ENCODE assay signal across 19 cellular contexts in the genomic region with DNA sequence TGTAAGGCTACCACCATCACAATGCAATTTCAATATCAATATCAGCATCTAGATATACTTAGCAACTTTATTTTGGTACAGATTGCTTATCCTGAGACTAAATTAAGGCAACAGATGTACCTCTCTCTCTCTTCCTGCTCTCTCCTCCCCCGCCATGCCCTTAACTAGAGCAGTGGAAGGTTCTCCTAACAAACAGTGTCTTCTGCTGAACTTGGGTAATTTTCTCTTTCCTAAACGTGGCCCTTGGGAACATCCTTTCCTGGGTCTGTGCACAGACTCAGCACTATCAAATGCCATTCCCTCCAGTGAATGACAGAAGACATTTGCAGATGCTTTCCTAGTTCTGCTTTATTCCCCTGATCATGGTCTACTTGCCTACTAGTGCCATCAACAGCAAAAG.
DNase-seq lines count a peak whose midpoint lies in the region; ATAC-seq lines count a peak whose summit lies in the region.
"Had no signal": no experiment of that assay in that cellular context is flagged by ENCODE, and none has a peak within 500 bp of the region (broad histone marks: within the 10 kb centered on the region; RNA-seq: fewer than 3 reads in every experiment).

No MANE protein-coding gene starts in this region.

- DNase-seq in Right ventricle myocardium superior (no peak), cardiac septum (ENCODE audit: low spot score) (no peak), cerebellar cortex (ENCODE audit: low spot score) (peak; percentile 36), myocyte (ENCODE audit: low read depth) (peak; percentile 58), H4 (ENCODE audit: low spot score) (no peak), DMS153 (lab: John Stamatoyannopoulos, UW) (no peak)
- DNase-seq: activated CD4-positive, alpha-beta T cell treated with anti-CD3 and anti-CD28 coated beads for 48 hours; activated naive CD4-positive, alpha-beta T cell treated with anti-CD3 and anti-CD28 coated beads for 36 hours; activated T-cell treated with anti-CD3 and anti-CD28 coated beads, Interleukin-2, amount 50 U/mL, for 48 hours; Caco-2; central memory CD4-positive, alpha-beta T cell; left colon; mesenchymal stem cell; naive B cell; NCI-H1105; stimulated activated CD4-positive, alpha-beta T cell treated with anti-CD3 and anti-CD28 coated beads, Interleukin-1b, Interleukin-23, amount 100 ng/mL, for 48 hours; uterus had no signal

- ATAC-seq in Right ventricle myocardium superior (ENCODE audit: poor library complexity), result peak; percentile 11
- no peak for ATAC-seq in GM21619 (IDR thresholded peaks at IDR 0.05; ENCODE audit: unreplicated experiment)
- no peak for ATAC-seq in HG03196 (IDR thresholded peaks at IDR 0.05; ENCODE audit: unreplicated experiment)
- ATAC-seq: left colon had no signal

- intact Hi-C loops in Right ventricle myocardium superior (cut with DNase I), result no loop called here
- intact Hi-C loops in cardiac septum (cut with DNase I), result loop anchor here (5.0 kb wide), 1 partner anchor 101 kb away; a partner anchor contains a TSS

Comparison
In these comparisons a context has a peak if more than half of its experiments do, and no peak if none do; other contexts are left out.
1. DNase-seq: peak in cerebellar cortex (single experiment) and myocyte (single experiment); none in Right ventricle myocardium superior (single experiment), cardiac septum (single experiment), H4 (single experiment) and DMS153 (single experiment).